1 cellular context compared by ENCODE assay signal in the genomic region with DNA sequence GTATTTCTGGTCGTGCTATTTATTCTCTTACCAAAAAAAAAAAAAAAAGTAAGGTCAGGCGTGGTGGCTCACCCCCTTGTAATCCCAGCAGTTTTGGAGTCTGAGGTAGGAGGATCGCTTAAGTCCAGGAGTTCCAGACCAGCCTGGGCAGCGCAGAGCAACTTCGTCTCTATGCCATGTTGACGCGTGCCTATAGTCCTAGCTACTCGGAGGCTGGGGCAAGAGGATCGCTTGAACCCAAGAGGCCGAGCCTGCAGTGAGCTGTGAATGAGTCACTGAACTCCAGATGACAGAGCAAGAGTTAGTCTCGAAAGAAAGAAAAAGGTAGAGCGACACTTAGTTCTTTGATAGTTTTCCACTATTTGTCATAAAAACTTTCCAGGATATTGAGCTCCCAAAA.
TF ChIP-seq lines count a peak whose summit lies in the region.

No MANE protein-coding gene starts in this region.

TF ChIP-seq in H1, 55 proteins besides CTCF, POLR2A, EP300 and RAD21 (continued from another document):
- TF ChIP-seq SUZ12 (IDR thresholded peaks at IDR 0.05; ENCODE audit: low read length) (no peak), EZH2 (IDR thresholded peaks at IDR 0.05; ENCODE audit: low read depth, low read length, severe bottlenecking) (no peak), SAP30 (IDR thresholded peaks at IDR 0.05; ENCODE audit: insufficient read depth, insufficient replicate concordance, low read length) (no peak), KDM5A (IDR thresholded peaks at IDR 0.05; ENCODE audit: low read length) (no peak), BRCA1 (IDR thresholded peaks at IDR 0.05; ENCODE audit: low read depth, low read length) (no peak)
